13 cellular contexts compared by ENCODE assay signal in genomic region chr9:99852617-99853016, GRCh38. TPM values are rescaled to one million over a fixed set of nuclear protein-coding genes. Genes with fewer than 3 reads are reported as not detected.
DNase-seq lines count a peak whose midpoint lies in the region; ATAC-seq and TF ChIP-seq lines count a peak whose summit lies in the region.
"Had no signal": no experiment of that assay in that cellular context is flagged by ENCODE, and none has a peak within 500 bp of the region (broad histone marks: within the 10 kb centered on the region; RNA-seq: fewer than 3 reads in every experiment).

No MANE protein-coding gene starts in this region.

- H3K27me3 ChIP-seq in PC-3 (ENCODE audit: low read length), result no peaks in the 10 kb centered on the region
- H3K27me3 ChIP-seq in endodermal cell (ENCODE audit: control insufficient read depth, insufficient read depth, low read length, poor library complexity, severe bottlenecking), result no peaks in the 10 kb centered on the region
- H3K27me3 ChIP-seq: stomach had no signal

- H4K20me1 ChIP-seq in PC-3 (ENCODE audit: low read length), result no peaks in the 10 kb centered on the region

- no peak for DNase-seq in activated naive CD8-positive, alpha-beta T cell treated with anti-CD3 and anti-CD28 coated beads for 36 hours
- no peak for DNase-seq in GM10248 (ENCODE audit: extremely low spot score)
- DNase-seq in GF-D8 (lab: John Stamatoyannopoulos, UW), result no peak
- DNase-seq in PC-3, result no peak
- no peak for DNase-seq in endodermal cell
- DNase-seq: activated naive CD4-positive, alpha-beta T cell; NCI-H526 treated with DMSO at 0.1 percent for 48 hours; SK-N-SH; stimulated activated CD4-positive, alpha-beta T cell treated with anti-CD3 and anti-CD28 coated beads, Interleukin-2, amount 100 ng/mL, for 48 hours; stomach had no signal

- no peaks in the 10 kb centered on the region for H3F3A ChIP-seq in PC-3 (ENCODE audit: low read length, unreplicated experiment)

- TF ChIP-seq CTCF in GM10248 (IDR thresholded peaks at IDR 0.05; ENCODE audit: control extremely low read depth, extremely low read depth, low read depth, missing control alignments) (no peak), PC-3 (conservative IDR thresholded peaks at IDR 0.05; ENCODE audit: low read depth, low read length) (no peak), endodermal cell (conservative IDR thresholded peaks at IDR 0.05) (no peak)

- no peaks in the 10 kb centered on the region for H3K27me3 Mint-ChIP-seq in activated naive CD8-positive, alpha-beta T cell treated with anti-CD3 and anti-CD28 coated beads for 36 hours
- peaks cover 5% of the 10 kb centered on the region for H3K27me3 Mint-ChIP-seq in endodermal cell (ENCODE audit: insufficient read depth)

- intact Hi-C loops in PC-3 (cut with micrococcal nuclease), result no loop called here

- H3K4me1 ChIP-seq in PC-3 (ENCODE audit: insufficient read depth, low read length) (no peaks in the 10 kb centered on the region), endodermal cell (ENCODE audit: control insufficient read depth, insufficient read depth, low read length) (no peaks in the 10 kb centered on the region)

- H3K36me3 ChIP-seq in PC-3 (ENCODE audit: low read depth, low read length) (no peaks in the 10 kb centered on the region), endodermal cell (ENCODE audit: control insufficient read depth, insufficient read depth, low read length) (no peaks in the 10 kb centered on the region)

- no TSS peak for BruUV-seq in PC-3 (replicated peaks; lab: Mats Ljungman, UMichigan)

- POLR2A ChIA-PET in GM10248 (lab: Yijun Ruan, JAX), result no interaction called here
- POLR2A ChIA-PET in PC-3 (lab: Charles Lee; ENCODE audit: unreplicated experiment), result no interaction called here

- H3K9me3 Mint-ChIP-seq in activated naive CD8-positive, alpha-beta T cell treated with anti-CD3 and anti-CD28 coated beads for 36 hours, result peaks cover 5% of the 10 kb centered on the region
- peaks cover 2% of the 10 kb centered on the region for H3K9me3 Mint-ChIP-seq in endodermal cell

- ATAC-seq in GM18870 (IDR thresholded peaks at IDR 0.05; ENCODE audit: unreplicated experiment) (peak; percentile 40), GM21529 (IDR thresholded peaks at IDR 0.05; ENCODE audit: unreplicated experiment) (peak; percentile 59), HG03280 (IDR thresholded peaks at IDR 0.05; ENCODE audit: unreplicated experiment) (peak; percentile 73), PC-3 (no peak)

- H3K27ac Mint-ChIP-seq in activated naive CD8-positive, alpha-beta T cell treated with anti-CD3 and anti-CD28 coated beads for 36 hours, result peak overlapping the region; percentile 20
- no peak overlapping the region for H3K27ac Mint-ChIP-seq in endodermal cell

- H3K36me3 Mint-ChIP-seq in activated naive CD8-positive, alpha-beta T cell treated with anti-CD3 and anti-CD28 coated beads for 36 hours, result peaks cover 79% of the 10 kb centered on the region
- no peaks in the 10 kb centered on the region for H3K36me3 Mint-ChIP-seq in endodermal cell (ENCODE audit: low read depth)

- H3K9me2 ChIP-seq in PC-3 (replicated peaks; ENCODE audit: low read length), result no peaks in the 10 kb centered on the region
- H3K9me2 ChIP-seq: SK-N-SH had no signal

- H2AFZ ChIP-seq in PC-3 (ENCODE audit: low read length), result no peak overlapping the region

- H3K4me3 Mint-ChIP-seq in activated naive CD8-positive, alpha-beta T cell treated with anti-CD3 and anti-CD28 coated beads for 36 hours, result no peak overlapping the region
- H3K4me3 Mint-ChIP-seq in endodermal cell, result no peak overlapping the region

- no peak overlapping the region for H3K4me2 ChIP-seq in PC-3 (ENCODE audit: low read length)
- H3K4me2 ChIP-seq: SK-N-SH had no signal

- CTCF ChIA-PET in GM10248 (lab: Yijun Ruan, JAX), result interaction anchor here (1.0 kb wide), 1 partner anchor 28 kb away, joined by 3 read pairs; no protein-coding TSS in a partner anchor
- CTCF ChIA-PET in PC-3 (lab: Charles Lee), result no interaction called here

- H3K9me3 ChIP-seq in PC-3 (ENCODE audit: low read length) (no peaks in the 10 kb centered on the region), endodermal cell (ENCODE audit: control insufficient read depth, low read length) (no peaks in the 10 kb centered on the region)
- H3K9me3 ChIP-seq: SK-N-SH, stomach had no signal

- H3K79me2 ChIP-seq in PC-3 (ENCODE audit: low read length), result no peaks in the 10 kb centered on the region

- H3K4me1 Mint-ChIP-seq in activated naive CD8-positive, alpha-beta T cell treated with anti-CD3 and anti-CD28 coated beads for 36 hours, result peaks cover 41% of the 10 kb centered on the region
- no peaks in the 10 kb centered on the region for H3K4me1 Mint-ChIP-seq in endodermal cell

- 89 to 93% methylated on average over 3 to 4 of the region's 4 CpGs for WGBS in endodermal cell (ENCODE audit: insufficient coverage in 1 of 2, insufficient read length in 1 of 2), 2 experiments

- no peak overlapping the region for H3K9ac ChIP-seq in PC-3 (ENCODE audit: low read length)
- H3K9ac ChIP-seq in endodermal cell (ENCODE audit: extremely low read depth, low read length, poor library complexity, severe bottlenecking), result no peak overlapping the region
- H3K9ac ChIP-seq: SK-N-SH had no signal

- H3K27ac ChIP-seq in PC-3 (ENCODE audit: low read length) (no peak overlapping the region), endodermal cell (ENCODE audit: low read depth, low read length) (no peak overlapping the region)
- H3K27ac ChIP-seq: stomach had no signal

- no peak overlapping the region for H3K4me3 ChIP-seq in PC-3 (ENCODE audit: low read length)
- H3K4me3 ChIP-seq in endodermal cell (ENCODE audit: low read length), result no peak overlapping the region
- H3K4me3 ChIP-seq: stomach had no signal

RNA-seq across cellular contexts. Expression of gene NR4A3, which starts 30.9 kb away (rescaled TPM):
- 10 to 100 TPM; 35.7 to 36.9 TPM for total RNA-seq in activated naive CD8-positive, alpha-beta T cell treated with anti-CD3 and anti-CD28 coated beads for 36 hours
- total RNA-seq in PC-3 (2014; rRNA removed), result 0.77 and 0.98 TPM in 2 replicates
- total RNA-seq in endodermal cell, result under 1 TPM; 0.37 to 0.75 TPM
- 0.85 TPM for polyA plus RNA-seq in endodermal cell (2013, experiment 1 of 2)
- polyA plus RNA-seq in endodermal cell (2013, experiment 2 of 2), result 1.2 TPM

RNA-seq across cellular contexts. Expression of gene STX17, which starts 53.8 kb away (rescaled TPM):
- 10 to 100 TPM; 27.4 to 33.4 TPM for total RNA-seq in activated naive CD8-positive, alpha-beta T cell treated with anti-CD3 and anti-CD28 coated beads for 36 hours
- 12.8 TPM in 2 replicates for total RNA-seq in PC-3 (2014; rRNA removed)
- total RNA-seq in endodermal cell, result 10 to 100 TPM; 31.6 to 47.4 TPM
- polyA plus RNA-seq in endodermal cell (2013, experiment 1 of 2), result 16.8 TPM
- 23.0 TPM for polyA plus RNA-seq in endodermal cell (2013, experiment 2 of 2)

Comparison
In these comparisons a context has a peak if more than half of its experiments do, and no peak if none do; other contexts are left out.
1. RNA of gene NR4A3, which starts 30.9 kb away (total RNA-seq): 35.7 to 36.9 TPM in activated naive CD8-positive, alpha-beta T cell treated with anti-CD3 and anti-CD28 coated beads for 36 hours; 0.77 to 0.98 TPM in PC-3 and 0.37 to 0.75 TPM in endodermal cell; every median in the first group is over 10 times any median in the second.